Comparison of ENCODE assay signal across 1 cellular context in the genomic region with DNA sequence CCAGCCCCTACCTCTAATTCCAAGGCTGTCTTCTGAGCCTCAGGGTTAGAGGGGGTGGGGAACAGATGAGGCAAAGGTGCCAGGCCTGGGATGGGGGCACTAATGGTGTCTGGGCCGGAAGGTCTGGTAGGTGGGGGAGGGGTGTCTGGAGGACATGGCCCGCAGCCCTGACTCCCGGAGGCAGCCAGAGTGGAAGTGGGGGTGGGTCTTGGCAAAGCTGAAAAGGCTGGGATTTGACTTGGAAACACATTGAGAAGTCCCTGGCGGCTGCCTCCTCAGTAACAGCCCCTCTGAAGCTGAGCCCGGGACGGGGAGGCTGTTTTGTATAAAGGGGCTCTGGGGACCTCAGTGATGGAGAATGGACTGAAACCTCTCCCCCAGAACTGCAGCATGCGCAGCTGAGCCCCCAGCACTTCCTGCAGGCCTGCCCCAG.
TF ChIP-seq lines count a peak whose summit lies in the region.

No MANE protein-coding gene starts in this region.

TF ChIP-seq in GM23338, 12 proteins besides CTCF, POLR2A, EP300 and RAD21 (continued from another document):
- TF ChIP-seq, protein P1, sequence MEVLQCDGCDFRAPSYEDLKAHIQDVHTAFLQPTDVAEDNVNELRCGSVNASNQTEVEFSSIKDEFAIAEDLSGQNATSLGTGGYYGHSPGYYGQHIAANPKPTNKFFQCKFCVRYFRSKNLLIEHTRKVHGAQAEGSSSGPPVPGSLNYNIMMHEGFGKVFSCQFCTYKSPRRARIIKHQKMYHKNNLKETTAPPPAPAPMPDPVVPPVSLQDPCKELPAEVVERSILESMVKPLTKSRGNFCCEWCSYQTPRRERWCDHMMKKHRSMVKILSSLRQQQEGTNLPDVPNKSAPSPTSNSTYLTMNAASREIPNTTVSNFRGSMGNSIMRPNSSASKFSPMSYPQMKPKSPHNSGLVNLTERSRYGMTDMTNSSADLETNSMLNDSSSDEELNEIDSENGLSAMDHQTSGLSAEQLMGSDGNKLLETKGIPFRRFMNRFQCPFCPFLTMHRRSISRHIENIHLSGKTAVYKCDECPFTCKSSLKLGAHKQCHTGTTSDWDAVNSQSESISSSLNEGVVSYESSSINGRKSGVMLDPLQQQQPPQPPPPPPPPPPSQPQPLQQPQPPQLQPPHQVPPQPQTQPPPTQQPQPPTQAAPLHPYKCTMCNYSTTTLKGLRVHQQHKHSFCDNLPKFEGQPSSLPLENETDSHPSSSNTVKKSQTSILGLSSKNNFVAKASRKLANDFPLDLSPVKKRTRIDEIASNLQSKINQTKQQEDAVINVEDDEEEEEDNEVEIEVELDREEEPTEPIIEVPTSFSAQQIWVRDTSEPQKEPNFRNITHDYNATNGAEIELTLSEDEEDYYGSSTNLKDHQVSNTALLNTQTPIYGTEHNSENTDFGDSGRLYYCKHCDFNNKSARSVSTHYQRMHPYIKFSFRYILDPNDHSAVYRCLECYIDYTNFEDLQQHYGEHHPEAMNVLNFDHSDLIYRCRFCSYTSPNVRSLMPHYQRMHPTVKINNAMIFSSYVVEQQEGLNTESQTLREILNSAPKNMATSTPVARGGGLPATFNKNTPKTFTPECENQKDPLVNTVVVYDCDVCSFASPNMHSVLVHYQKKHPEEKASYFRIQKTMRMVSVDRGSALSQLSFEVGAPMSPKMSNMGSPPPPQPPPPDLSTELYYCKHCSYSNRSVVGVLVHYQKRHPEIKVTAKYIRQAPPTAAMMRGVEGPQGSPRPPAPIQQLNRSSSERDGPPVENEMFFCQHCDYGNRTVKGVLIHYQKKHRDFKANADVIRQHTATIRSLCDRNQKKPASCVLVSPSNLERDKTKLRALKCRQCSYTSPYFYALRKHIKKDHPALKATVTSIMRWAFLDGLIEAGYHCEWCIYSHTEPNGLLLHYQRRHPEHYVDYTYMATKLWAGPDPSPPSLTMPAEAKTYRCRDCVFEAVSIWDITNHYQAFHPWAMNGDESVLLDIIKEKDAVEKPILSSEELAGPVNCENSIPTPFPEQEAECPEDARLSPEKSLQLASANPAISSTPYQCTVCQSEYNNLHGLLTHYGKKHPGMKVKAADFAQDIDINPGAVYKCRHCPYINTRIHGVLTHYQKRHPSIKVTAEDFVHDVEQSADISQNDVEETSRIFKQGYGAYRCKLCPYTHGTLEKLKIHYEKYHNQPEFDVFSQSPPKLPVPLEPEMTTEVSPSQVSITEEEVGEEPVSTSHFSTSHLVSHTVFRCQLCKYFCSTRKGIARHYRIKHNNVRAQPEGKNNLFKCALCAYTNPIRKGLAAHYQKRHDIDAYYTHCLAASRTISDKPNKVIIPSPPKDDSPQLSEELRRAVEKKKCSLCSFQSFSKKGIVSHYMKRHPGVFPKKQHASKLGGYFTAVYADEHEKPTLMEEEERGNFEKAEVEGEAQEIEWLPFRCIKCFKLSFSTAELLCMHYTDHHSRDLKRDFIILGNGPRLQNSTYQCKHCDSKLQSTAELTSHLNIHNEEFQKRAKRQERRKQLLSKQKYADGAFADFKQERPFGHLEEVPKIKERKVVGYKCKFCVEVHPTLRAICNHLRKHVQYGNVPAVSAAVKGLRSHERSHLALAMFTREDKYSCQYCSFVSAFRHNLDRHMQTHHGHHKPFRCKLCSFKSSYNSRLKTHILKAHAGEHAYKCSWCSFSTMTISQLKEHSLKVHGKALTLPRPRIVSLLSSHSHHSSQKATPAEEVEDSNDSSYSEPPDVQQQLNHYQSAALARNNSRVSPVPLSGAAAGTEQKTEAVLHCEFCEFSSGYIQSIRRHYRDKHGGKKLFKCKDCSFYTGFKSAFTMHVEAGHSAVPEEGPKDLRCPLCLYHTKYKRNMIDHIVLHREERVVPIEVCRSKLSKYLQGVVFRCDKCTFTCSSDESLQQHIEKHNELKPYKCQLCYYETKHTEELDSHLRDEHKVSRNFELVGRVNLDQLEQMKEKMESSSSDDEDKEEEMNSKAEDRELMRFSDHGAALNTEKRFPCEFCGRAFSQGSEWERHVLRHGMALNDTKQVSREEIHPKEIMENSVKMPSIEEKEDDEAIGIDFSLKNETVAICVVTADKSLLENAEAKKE (CRISPR knock-in tag; IDR thresholded peaks at IDR 0.05): no peak
- no peak for TF ChIP-seq STAT1 (IDR thresholded peaks at IDR 0.05; ENCODE audit: unreplicated experiment)
- TF ChIP-seq ZNF331 (CRISPR knock-in tag; IDR thresholded peaks at IDR 0.05; ENCODE audit: low read depth): no peak
- no peak for TF ChIP-seq NANOG (IDR thresholded peaks at IDR 0.05; ENCODE audit: borderline replicate concordance)
- no peak for TF ChIP-seq POLR2AphosphoS5 (IDR thresholded peaks at IDR 0.05; ENCODE audit: low read depth)
